8 cellular contexts compared by ENCODE assay signal in the genomic region with DNA sequence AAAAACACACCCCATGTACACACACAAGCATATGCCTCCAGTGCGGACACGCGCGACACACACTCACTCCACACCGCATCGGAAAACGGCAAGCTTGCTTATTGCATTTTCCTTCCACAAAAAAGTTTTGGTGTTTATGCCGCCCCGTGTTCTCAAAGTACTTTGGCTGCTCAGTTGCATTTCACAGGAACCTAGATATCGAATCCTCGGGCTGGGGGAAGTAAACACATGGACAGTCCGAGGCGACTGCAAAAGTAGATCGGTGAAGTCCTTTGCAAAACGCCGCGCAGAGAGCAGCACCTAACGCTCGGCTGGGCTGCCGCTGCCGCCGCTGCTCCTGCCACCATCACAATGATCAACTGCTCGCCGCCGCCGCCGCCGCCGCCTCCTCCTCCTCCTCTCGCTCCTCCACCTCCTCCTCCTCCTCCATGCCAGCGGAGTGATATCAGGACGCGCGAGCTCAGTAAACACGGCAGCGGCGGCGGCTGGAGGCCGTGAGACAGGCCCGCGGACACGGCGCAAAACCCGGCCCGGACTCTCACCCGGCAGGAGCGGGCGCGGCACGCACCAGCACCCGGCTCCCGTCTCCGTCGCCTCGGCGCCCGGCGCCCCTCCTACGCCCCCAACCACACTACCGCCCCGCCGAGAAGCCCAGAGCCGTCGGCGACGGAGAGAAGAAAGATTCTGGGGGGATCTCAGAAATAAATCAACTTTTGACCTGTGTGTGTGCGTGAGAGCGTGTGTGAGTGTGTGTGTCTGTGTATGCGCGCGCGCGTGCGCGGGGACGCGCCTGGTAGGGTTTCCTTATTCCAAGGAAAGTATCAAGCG. TPM values are rescaled to one million over a fixed set of nuclear protein-coding genes. Genes with fewer than 3 reads are reported as not detected.
DNase-seq lines count a peak whose midpoint lies in the region; ATAC-seq, FAIRE-seq and TF ChIP-seq lines count a peak whose summit lies in the region.

A gene (minus strand): TSS at position 441 of the 828 bp plus-strand sequence. CDS start 857 bp downstream, outside the sequence.

- H3K4me3 ChIP-seq in smooth muscle cell, result peak within 1 kb of the TSS; percentile 91

- peaks cover 16% of the 10 kb centered on the region for H3K4me1 ChIP-seq in smooth muscle cell (ENCODE audit: low read depth)

- peak; percentile 68 for ATAC-seq in HG03280 (IDR thresholded peaks at IDR 0.05; ENCODE audit: unreplicated experiment)
- peak; percentile 18 to 34 for ATAC-seq in activated CD4-positive, CD25-positive, alpha-beta regulatory T cell treated with anti-CD3 and anti-CD28 coated beads, Interleukin-2, amount 50 U/mL, for 24 hours
- ATAC-seq in GM18858 (IDR thresholded peaks at IDR 0.05; ENCODE audit: unreplicated experiment), result no peak

- no peak for TF ChIP-seq CTCF in smooth muscle cell (IDR thresholded peaks at IDR 0.05; ENCODE audit: borderline replicate concordance, insufficient read depth, poor library complexity, severe bottlenecking)

- peak; percentile 39 for DNase-seq in GM12892 (ENCODE audit: insufficient read length)
- peak; percentile 92 for DNase-seq in NCI-H446 treated with DMSO at 0.1 percent for 48 hours (lab: John Stamatoyannopoulos, UW)
- peak; percentile 83 for DNase-seq in central memory CD4-positive, alpha-beta T cell
- DNase-seq in iris pigment epithelial cell (ENCODE audit: low read depth), result peak; percentile 99
- peak; percentile 78 for DNase-seq in smooth muscle cell (lab: John Stamatoyannopoulos, UW; ENCODE audit: unreplicated experiment)

- H4K20me1 ChIP-seq in smooth muscle cell (ENCODE audit: low read depth), result no peaks in the 10 kb centered on the region

- peak within 1 kb of the TSS; percentile 92 for H3K9ac ChIP-seq in smooth muscle cell (ENCODE audit: low read depth)

- H3K9me3 ChIP-seq in smooth muscle cell (replicated peaks; ENCODE audit: low read depth), result no peaks in the 10 kb centered on the region

- H3K36me3 ChIP-seq in smooth muscle cell (ENCODE audit: low read depth), result no peaks in the 10 kb centered on the region

- peaks cover 11% of the 10 kb centered on the region for H3K79me2 ChIP-seq in smooth muscle cell (ENCODE audit: low read depth)

- WGBS in smooth muscle cell (ENCODE audit: low lambda C conversion rate), result 1% methylated on average over 52 of the region's 78 CpGs

- H2AFZ ChIP-seq in smooth muscle cell (ENCODE audit: low read depth), result peak within 1 kb of the TSS; percentile 82

- peaks cover 27% of the 10 kb centered on the region for H3F3A ChIP-seq in smooth muscle cell (ENCODE audit: low read depth)

- H3K4me2 ChIP-seq in smooth muscle cell, result peak within 1 kb of the TSS; percentile 94

- no peaks in the 10 kb centered on the region for H3K27me3 ChIP-seq in smooth muscle cell (ENCODE audit: low read depth)

- TF ChIP-seq POLR2A in GM12892 (IDR thresholded peaks at IDR 0.05; ENCODE audit: low read depth, low read length), result no peak

- peak within 1 kb of the TSS; percentile 94 for H3K27ac ChIP-seq in smooth muscle cell (ENCODE audit: low read depth)

- FAIRE-seq in GM12892 (lab: Jason Lieb, UNC), result peak; percentile 64

RNA-seq across cellular contexts. Expression of the gene that starts here (rescaled TPM):
- polyA plus RNA-seq in GM12892 (2012; ENCODE audit: missing spikeins), result not detected
- 12.4 and 12.6 TPM in 2 replicates for total RNA-seq in smooth muscle cell
- polyA plus RNA-seq in smooth muscle cell, result 4.9 and 5.3 TPM in 2 replicates

Comparison
In these comparisons a context has a peak if more than half of its experiments do, and no peak if none do; other contexts are left out.
1. DNase-seq: peak in every context shown above with its lines; median percentile 99 in iris pigment epithelial cell; 92 in NCI-H446 treated with DMSO at 0.1 percent for 48 hours; 83 in central memory CD4-positive, alpha-beta T cell; 78 in smooth muscle cell; 39 in GM12892.